1 cellular context compared by ENCODE assay signal in genomic region chr19:5908773-5909442, GRCh38.
TF ChIP-seq lines count a peak whose summit lies in the region.

No MANE protein-coding gene starts in this region.

TF ChIP-seq in HepG2, 621 proteins besides CTCF, POLR2A, EP300 and RAD21 (continues in another document):
- TF ChIP-seq FOSL2 (CRISPR knock-in tag; IDR thresholded peaks at IDR 0.05) (peak; percentile 15; the same call in 1 of the 2 replicates), ZNF501 (CRISPR knock-in tag; IDR thresholded peaks at IDR 0.05) (no peak; the same call in 1 of the 2 replicates), NFE2 (CRISPR knock-in tag; IDR thresholded peaks at IDR 0.05) (no peak), SMAD3 (CRISPR knock-in tag; IDR thresholded peaks at IDR 0.05) (no peak), HMGXB3 (CRISPR knock-in tag; IDR thresholded peaks at IDR 0.05; ENCODE audit: borderline replicate concordance) (no peak), FOXJ3 (CRISPR knock-in tag; IDR thresholded peaks at IDR 0.05; ENCODE audit: borderline replicate concordance) (no peak), ZBTB42 (CRISPR knock-in tag; IDR thresholded peaks at IDR 0.05) (no peak), PRDM15 (CRISPR knock-in tag; IDR thresholded peaks at IDR 0.05) (peak; percentile 67; the same call in 1 of the 2 replicates), NCOR1 (IDR thresholded peaks at IDR 0.05; ENCODE audit: borderline replicate concordance, low read length) (no peak; the same call in 1 of the 2 replicates), MTA3 (CRISPR knock-in tag; IDR thresholded peaks at IDR 0.05) (no peak), ZNF883 (CRISPR knock-in tag; IDR thresholded peaks at IDR 0.05; ENCODE audit: not compliant biosample characterization) (no peak), SMARCC2 (IDR thresholded peaks at IDR 0.05) (no peak), ZSCAN21 (CRISPR knock-in tag; IDR thresholded peaks at IDR 0.05; ENCODE audit: borderline replicate concordance) (no peak; the same call in 1 of the 2 replicates), ZNF841 (CRISPR knock-in tag; IDR thresholded peaks at IDR 0.05; ENCODE audit: borderline replicate concordance) (no peak), SIN3B (IDR thresholded peaks at IDR 0.05; ENCODE audit: low read length) (no peak), SNRNP70 (IDR thresholded peaks at IDR 0.05; ENCODE audit: low read depth, low read length) (no peak), MXD4 (CRISPR knock-in tag; IDR thresholded peaks at IDR 0.05) (no peak), ZNF510 (CRISPR knock-in tag; IDR thresholded peaks at IDR 0.05; ENCODE audit: low read depth) (no peak), KDM3A (CRISPR knock-in tag; IDR thresholded peaks at IDR 0.05; ENCODE audit: low read depth) (peak; percentile 36; the same call in 1 of the 2 replicates), ZNF441 (CRISPR knock-in tag; IDR thresholded peaks at IDR 0.05; ENCODE audit: borderline replicate concordance) (no peak), ZNF784 (CRISPR knock-in tag; IDR thresholded peaks at IDR 0.05; ENCODE audit: borderline replicate concordance) (no peak), NFE2L2 (IDR thresholded peaks at IDR 0.05; ENCODE audit: low read length) (no peak), MYPOP (CRISPR knock-in tag; IDR thresholded peaks at IDR 0.05) (no peak), ZNF740 (CRISPR knock-in tag; IDR thresholded peaks at IDR 0.05) (no peak), SP4 (CRISPR knock-in tag; IDR thresholded peaks at IDR 0.05) (no peak), ZNF33A (CRISPR knock-in tag; IDR thresholded peaks at IDR 0.05; ENCODE audit: borderline replicate concordance) (no peak), MXD3 (CRISPR knock-in tag; IDR thresholded peaks at IDR 0.05) (peak; percentile 63), GATAD1 (CRISPR knock-in tag; IDR thresholded peaks at IDR 0.05) (0 out of 2 replicates have a peak, but pooled peaks have one; percentile 32), RERE (CRISPR knock-in tag; IDR thresholded peaks at IDR 0.05; ENCODE audit: low read depth) (no peak), KLF13 (CRISPR knock-in tag; IDR thresholded peaks at IDR 0.05) (no peak), KLF11 (CRISPR knock-in tag; IDR thresholded peaks at IDR 0.05) (no peak), SOX5 (CRISPR knock-in tag; IDR thresholded peaks at IDR 0.05; ENCODE audit: borderline replicate concordance) (no peak), NFKB2 (CRISPR knock-in tag; IDR thresholded peaks at IDR 0.05; ENCODE audit: borderline replicate concordance) (no peak), THAP11 (CRISPR knock-in tag; IDR thresholded peaks at IDR 0.05) (no peak), PLRG1 (conservative IDR thresholded peaks at IDR 0.05) (no peak), ZNF446 (CRISPR knock-in tag; IDR thresholded peaks at IDR 0.05) (no peak), LBX2 (CRISPR knock-in tag; IDR thresholded peaks at IDR 0.05; ENCODE audit: borderline replicate concordance) (no peak), ZNF780A (CRISPR knock-in tag; IDR thresholded peaks at IDR 0.05) (no peak), ARID3A (IDR thresholded peaks at IDR 0.05; ENCODE audit: low read depth, low read length) (no peak), FOXA1 (IDR thresholded peaks at IDR 0.05) (no peak), FOXA1 (CRISPR knock-in tag; IDR thresholded peaks at IDR 0.05) (peak; percentile 43; the same call in 1 of the 2 replicates), SOX13 (IDR thresholded peaks at IDR 0.05) (no peak), SOX13 (CRISPR knock-in tag; conservative IDR thresholded peaks at IDR 0.05 in 1 of 2, IDR thresholded peaks at IDR 0.05 in 1 of 2) (peak in 1 of 2 experiments; percentile 45; a peak in 1 of 4 replicates), ZNF530 (CRISPR knock-in tag; IDR thresholded peaks at IDR 0.05; ENCODE audit: low read depth) (no peak), ZNF720 (CRISPR knock-in tag; IDR thresholded peaks at IDR 0.05) (no peak), RBM22 (optimal IDR thresholded peaks at IDR 0.05; ENCODE audit: low read length) (no peak), SPEN (CRISPR knock-in tag; IDR thresholded peaks at IDR 0.05; ENCODE audit: low read depth) (no peak), GTF2F1 (IDR thresholded peaks at IDR 0.05; ENCODE audit: low read length) (no peak), HES4 (CRISPR knock-in tag; IDR thresholded peaks at IDR 0.05; ENCODE audit: borderline replicate concordance) (no peak), EED (CRISPR knock-in tag; IDR thresholded peaks at IDR 0.05) (no peak)
